8 cellular contexts compared by ENCODE assay signal in the genomic region with DNA sequence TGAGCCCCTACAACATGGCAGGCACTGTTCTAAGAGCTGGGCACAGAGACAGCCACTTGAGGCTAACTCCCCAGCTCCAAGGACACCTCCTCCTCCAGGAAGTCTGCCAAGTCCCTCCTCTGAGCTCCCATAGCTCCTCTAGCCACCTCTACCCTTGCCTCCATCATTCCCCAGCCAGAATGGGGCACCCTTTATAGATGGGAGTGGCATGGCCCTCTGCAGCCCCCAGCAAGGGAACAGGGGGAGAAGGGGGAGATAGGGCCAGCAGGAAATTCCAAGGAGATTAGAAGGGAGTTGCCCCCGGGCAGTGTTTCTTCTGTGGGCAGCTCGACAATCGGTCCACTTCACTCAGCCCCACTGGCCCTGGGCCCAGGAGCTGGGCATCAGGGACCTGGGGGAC. TPM values are rescaled to one million over a fixed set of nuclear protein-coding genes. Genes with fewer than 3 reads are reported as not detected.
DNase-seq lines count a peak whose midpoint lies in the region; ATAC-seq and TF ChIP-seq lines count a peak whose summit lies in the region.

No MANE protein-coding gene starts in this region.

- ATAC-seq in activated CD4-positive, alpha-beta T cell treated with anti-CD3 and anti-CD28 coated beads for 36 hours: no peak
- ATAC-seq in upper lobe of right lung (no peak), GM19395 (IDR thresholded peaks at IDR 0.05; ENCODE audit: unreplicated experiment) (no peak)
- no peak for ATAC-seq in stimulated activated naive CD8-positive, alpha-beta T cell treated with anti-CD3 and anti-CD28 coated beads, Interleukin-15, amount 100 ng/mL, for 72 hours

- no peak for TF ChIP-seq CTCF in chondrocyte (IDR thresholded peaks at IDR 0.05)
- no peak for TF ChIP-seq CTCF in upper lobe of right lung (IDR thresholded peaks at IDR 0.05)

- H3K27ac Mint-ChIP-seq in activated CD4-positive, alpha-beta T cell treated with anti-CD3 and anti-CD28 coated beads, Interleukin-2, amount 10 ng/mL, durations not matched to agents 7 days and 5 days: peak overlapping the region; percentile 54
- H3K27ac Mint-ChIP-seq in activated CD4-positive, alpha-beta T cell treated with anti-CD3 and anti-CD28 coated beads for 36 hours: no peak overlapping the region
- H3K27ac Mint-ChIP-seq in chondrocyte (ENCODE audit: unreplicated experiment): peak overlapping the region; percentile 79
- peak overlapping the region in 1 of 2 donors; percentile 63 for H3K27ac Mint-ChIP-seq in stimulated activated naive CD8-positive, alpha-beta T cell treated with anti-CD3 and anti-CD28 coated beads, Interleukin-15, amount 100 ng/mL, for 72 hours

- peaks cover 11% of the 10 kb centered on the region for H3K27me3 Mint-ChIP-seq in activated CD4-positive, alpha-beta T cell treated with anti-CD3 and anti-CD28 coated beads, Interleukin-2, amount 10 ng/mL, durations not matched to agents 7 days and 5 days
- H3K27me3 Mint-ChIP-seq in activated CD4-positive, alpha-beta T cell treated with anti-CD3 and anti-CD28 coated beads for 36 hours: peaks cover under 1% of the 10 kb centered on the region
- no peaks in the 10 kb centered on the region for H3K27me3 Mint-ChIP-seq in chondrocyte (ENCODE audit: low read depth)
- H3K27me3 Mint-ChIP-seq in stimulated activated naive CD8-positive, alpha-beta T cell treated with anti-CD3 and anti-CD28 coated beads, Interleukin-15, amount 100 ng/mL, for 72 hours: no peaks in the 10 kb centered on the region

- intact Hi-C loops in activated CD4-positive, alpha-beta T cell treated with anti-CD3 and anti-CD28 coated beads for 36 hours (cut with DNase I, micrococcal nuclease): no loop called here
- intact Hi-C loops in upper lobe of right lung (cut with DNase I): no loop called here

- H3K9me3 Mint-ChIP-seq in activated CD4-positive, alpha-beta T cell treated with anti-CD3 and anti-CD28 coated beads, Interleukin-2, amount 10 ng/mL, durations not matched to agents 7 days and 5 days: no peaks in the 10 kb centered on the region
- H3K9me3 Mint-ChIP-seq in activated CD4-positive, alpha-beta T cell treated with anti-CD3 and anti-CD28 coated beads for 36 hours (ENCODE audit: low read depth): no peaks in the 10 kb centered on the region
- H3K9me3 Mint-ChIP-seq in chondrocyte (ENCODE audit: low read depth): no peaks in the 10 kb centered on the region
- no peaks in the 10 kb centered on the region for H3K9me3 Mint-ChIP-seq in stimulated activated naive CD8-positive, alpha-beta T cell treated with anti-CD3 and anti-CD28 coated beads, Interleukin-15, amount 100 ng/mL, for 72 hours

- POLR2A ChIA-PET in activated CD4-positive, alpha-beta T cell treated with anti-CD3 and anti-CD28 coated beads, Interleukin-2, amount 10 ng/mL, durations not matched to agents 7 days and 5 days (lab: Charles Lee): interaction anchor here (0.6 kb wide), 1 partner anchor 146 kb away, joined by 3 read pairs; no protein-coding TSS in a partner anchor
- POLR2A ChIA-PET in activated CD4-positive, alpha-beta T cell treated with anti-CD3 and anti-CD28 coated beads for 36 hours (lab: Charles Lee): no interaction called here

- H3K27ac ChIP-seq in muscle layer of colon (ENCODE audit: low read depth, low read length) (peak overlapping the region; percentile 65), upper lobe of right lung (peak overlapping the region; percentile 72)

- H3K4me1 Mint-ChIP-seq in activated CD4-positive, alpha-beta T cell treated with anti-CD3 and anti-CD28 coated beads, Interleukin-2, amount 10 ng/mL, durations not matched to agents 7 days and 5 days: peaks cover 25% of the 10 kb centered on the region
- H3K4me1 Mint-ChIP-seq in activated CD4-positive, alpha-beta T cell treated with anti-CD3 and anti-CD28 coated beads for 36 hours: peaks cover 18% of the 10 kb centered on the region
- H3K4me1 Mint-ChIP-seq in chondrocyte (ENCODE audit: low read depth): peaks cover 84% of the 10 kb centered on the region
- H3K4me1 Mint-ChIP-seq in stimulated activated naive CD8-positive, alpha-beta T cell treated with anti-CD3 and anti-CD28 coated beads, Interleukin-15, amount 100 ng/mL, for 72 hours: peaks cover 17% of the 10 kb centered on the region

- H3K4me1 ChIP-seq in muscle layer of colon (ENCODE audit: insufficient read depth, low read length): peaks cover 94% of the 10 kb centered on the region
- peaks cover 68% of the 10 kb centered on the region for H3K4me1 ChIP-seq in upper lobe of right lung

- H3K36me3 ChIP-seq in muscle layer of colon (ENCODE audit: insufficient read depth, low read length) (peaks cover 4% of the 10 kb centered on the region), upper lobe of right lung (no peaks in the 10 kb centered on the region)

- no peak for DNase-seq in activated CD4-positive, alpha-beta T cell treated with anti-CD3 and anti-CD28 coated beads, Interleukin-2, amount 10 ng/mL, durations not matched to agents 7 days and 5 days
- DNase-seq in activated CD4-positive, alpha-beta T cell treated with anti-CD3 and anti-CD28 coated beads for 36 hours: no peak
- DNase-seq in chondrocyte (ENCODE audit: low spot score) (no peak), upper lobe of right lung (no peak), NCI-H82 (lab: John Stamatoyannopoulos, UW) (no peak)
- DNase-seq in stimulated activated naive CD8-positive, alpha-beta T cell treated with anti-CD3 and anti-CD28 coated beads, Interleukin-15, amount 100 ng/mL, for 72 hours: no peak

- CTCF ChIA-PET in activated CD4-positive, alpha-beta T cell treated with anti-CD3 and anti-CD28 coated beads, Interleukin-2, amount 10 ng/mL, durations not matched to agents 7 days and 5 days (lab: Charles Lee): interaction anchor here (0.6 to 4.4 kb wide), 11 partner anchors 8 to 152 kb away, joined by 3 to 19 read pairs (median 3); a partner anchor contains a TSS
- CTCF ChIA-PET in activated CD4-positive, alpha-beta T cell treated with anti-CD3 and anti-CD28 coated beads for 36 hours (lab: Charles Lee): interaction anchor here (0.7 to 2.6 kb wide), 3 partner anchors 21 to 48 kb away, joined by 3 to 10 read pairs (median 8); no protein-coding TSS in a partner anchor

- H3K9me3 ChIP-seq in muscle layer of colon (ENCODE audit: low read length) (no peaks in the 10 kb centered on the region), upper lobe of right lung (no peaks in the 10 kb centered on the region)

- no peak overlapping the region for H3K4me3 Mint-ChIP-seq in activated CD4-positive, alpha-beta T cell treated with anti-CD3 and anti-CD28 coated beads, Interleukin-2, amount 10 ng/mL, durations not matched to agents 7 days and 5 days
- H3K4me3 Mint-ChIP-seq in activated CD4-positive, alpha-beta T cell treated with anti-CD3 and anti-CD28 coated beads for 36 hours: no peak overlapping the region
- peak overlapping the region; percentile 6 for H3K4me3 Mint-ChIP-seq in chondrocyte (ENCODE audit: unreplicated experiment)
- H3K4me3 Mint-ChIP-seq in stimulated activated naive CD8-positive, alpha-beta T cell treated with anti-CD3 and anti-CD28 coated beads, Interleukin-15, amount 100 ng/mL, for 72 hours: no peak overlapping the region

- H3K27me3 ChIP-seq in muscle layer of colon (ENCODE audit: control insufficient read depth in 1 of 2, insufficient read depth in 2 of 2, low read length in 2 of 2) (no peaks in the 10 kb centered on the region), upper lobe of right lung (no peaks in the 10 kb centered on the region)

- H3K9ac ChIP-seq in muscle layer of colon (ENCODE audit: low read length): no peak overlapping the region

- H3K4me3 ChIP-seq in muscle layer of colon (ENCODE audit: low read depth in 1 of 2, low read length in 2 of 2) (no peak overlapping the region), upper lobe of right lung (no peak overlapping the region)

- H3K36me3 Mint-ChIP-seq in activated CD4-positive, alpha-beta T cell treated with anti-CD3 and anti-CD28 coated beads, Interleukin-2, amount 10 ng/mL, durations not matched to agents 7 days and 5 days (ENCODE audit: low read depth): no peaks in the 10 kb centered on the region
- H3K36me3 Mint-ChIP-seq in activated CD4-positive, alpha-beta T cell treated with anti-CD3 and anti-CD28 coated beads for 36 hours (ENCODE audit: low read depth): no peaks in the 10 kb centered on the region
- peaks cover 3% of the 10 kb centered on the region for H3K36me3 Mint-ChIP-seq in chondrocyte (ENCODE audit: low read depth)

RNA-seq across cellular contexts. Expression of a gene that starts 19.7 kb away (rescaled TPM):
- total RNA-seq in activated CD4-positive, alpha-beta T cell treated with anti-CD3 and anti-CD28 coated beads, Interleukin-2, amount 10 ng/mL, durations not matched to agents 7 days and 5 days: not detected
- not detected for total RNA-seq in activated CD4-positive, alpha-beta T cell treated with anti-CD3 and anti-CD28 coated beads for 36 hours
- total RNA-seq in chondrocyte (not detected in 3 replicates), upper lobe of right lung (1.6 TPM)
